11 cellular contexts compared by ENCODE assay signal in genomic region chr7:2309889-2310331, GRCh38. TPM values are rescaled to one million over a fixed set of nuclear protein-coding genes. Genes with fewer than 3 reads are reported as not detected.
DNase-seq lines count a peak whose midpoint lies in the region; ATAC-seq, FAIRE-seq and TF ChIP-seq lines count a peak whose summit lies in the region.
"Had no signal": no experiment of that assay in that cellular context is flagged by ENCODE, and none has a peak within 500 bp of the region (broad histone marks: within the 10 kb centered on the region; RNA-seq: fewer than 3 reads in every experiment).

No MANE protein-coding gene starts in this region.

- H3K9me3 Mint-ChIP-seq in chondrocyte (ENCODE audit: low read depth): no peaks in the 10 kb centered on the region
- no peaks in the 10 kb centered on the region for H3K9me3 Mint-ChIP-seq in activated naive CD4-positive, alpha-beta T cell treated with anti-CD3 and anti-CD28 coated beads, Interleukin-2, amount 50 U/mL, for 72 hours
- H3K9me3 Mint-ChIP-seq: activated naive CD4-positive, alpha-beta T cell treated with anti-CD3 and anti-CD28 coated beads, Interleukin-2, amount 50 U/mL, for 24 hours had no signal

- peak; percentile 43 for FAIRE-seq in A549 (lab: Jason Lieb, UNC)

- H3K27me3 Mint-ChIP-seq in chondrocyte (ENCODE audit: low read depth): no peaks in the 10 kb centered on the region
- H3K27me3 Mint-ChIP-seq: activated naive CD4-positive, alpha-beta T cell treated with anti-CD3 and anti-CD28 coated beads, Interleukin-2, amount 50 U/mL, for 24 hours had no signal

- peak overlapping the region; percentile 44 for H3K4me3 Mint-ChIP-seq in chondrocyte (ENCODE audit: unreplicated experiment)
- H3K4me3 Mint-ChIP-seq: activated naive CD4-positive, alpha-beta T cell treated with anti-CD3 and anti-CD28 coated beads, Interleukin-2, amount 50 U/mL, for 24 hours had no signal

- no peaks in the 10 kb centered on the region for H3K36me3 ChIP-seq in HUES48 (ENCODE audit: control insufficient read depth, insufficient read depth, low read length)
- no peaks in the 10 kb centered on the region for H3K36me3 ChIP-seq in right lobe of liver
- H3K36me3 ChIP-seq: ovary had no signal

- no peak overlapping the region for H3K9ac ChIP-seq in HUES48 (ENCODE audit: low read depth, low read length)

- POLR2A ChIA-PET in A549 (lab: Yijun Ruan, JAX): interaction anchor here (1.0 to 1.6 kb wide), 2 partner anchors 44 to 61 kb away, joined by 7 to 9 read pairs; partner anchors contain the start of gene EIF3B

- H3K4me2 ChIP-seq in A549: peak overlapping the region; percentile 82

- H3K27ac Mint-ChIP-seq in chondrocyte (ENCODE audit: unreplicated experiment): peak overlapping the region; percentile 93
- H3K27ac Mint-ChIP-seq in activated naive CD4-positive, alpha-beta T cell treated with anti-CD3 and anti-CD28 coated beads, Interleukin-2, amount 50 U/mL, for 72 hours: no peak overlapping the region
- H3K27ac Mint-ChIP-seq: activated naive CD4-positive, alpha-beta T cell treated with anti-CD3 and anti-CD28 coated beads, Interleukin-2, amount 50 U/mL, for 24 hours had no signal

- H3K4me1 Mint-ChIP-seq in chondrocyte (ENCODE audit: low read depth): peaks cover 43% of the 10 kb centered on the region

- H3K4me1 ChIP-seq in A549: peaks cover 33% of the 10 kb centered on the region
- peaks cover 7% of the 10 kb centered on the region for H3K4me1 ChIP-seq in HUES48 (ENCODE audit: control insufficient read depth, insufficient read depth, low read length)
- no peaks in the 10 kb centered on the region for H3K4me1 ChIP-seq in right lobe of liver

- H3K36me3 Mint-ChIP-seq in chondrocyte (ENCODE audit: low read depth): peaks cover 2% of the 10 kb centered on the region
- H3K36me3 Mint-ChIP-seq in activated naive CD4-positive, alpha-beta T cell treated with anti-CD3 and anti-CD28 coated beads, Interleukin-2, amount 50 U/mL, for 72 hours: peaks cover 0 to 5% of the 10 kb centered on the region in 2 donors

- H3K9me3 ChIP-seq in A549: no peaks in the 10 kb centered on the region
- no peaks in the 10 kb centered on the region for H3K9me3 ChIP-seq in HUES48 (ENCODE audit: control insufficient read depth, insufficient read depth, low read length)
- H3K9me3 ChIP-seq in right lobe of liver: no peaks in the 10 kb centered on the region
- H3K9me3 ChIP-seq: ovary had no signal

- intact Hi-C loops in right lobe of liver (cut with DNase I): no loop called here

- CTCF ChIA-PET in A549 (lab: Yijun Ruan, JAX): interaction anchor here (0.6 to 2.1 kb wide), 4 partner anchors 38 to 731 kb away, joined by 3 to 8 read pairs (median 3); no protein-coding TSS in a partner anchor

- H3K27me3 ChIP-seq in HUES48 (ENCODE audit: control insufficient read depth, insufficient read depth, low read length): no peaks in the 10 kb centered on the region
- no peaks in the 10 kb centered on the region for H3K27me3 ChIP-seq in right lobe of liver
- H3K27me3 ChIP-seq: ovary had no signal

- DNase-seq in A549 (ENCODE audit: low read depth in 1 of 2, low spot score in 1 of 2) (peak; percentile 78 to 89), chondrocyte (ENCODE audit: low spot score) (no peak), right lobe of liver (no peak), NCI-H1694 treated with DMSO at 0.1 percent for 48 hours (lab: John Stamatoyannopoulos, UW) (no peak), NCI-H82 (lab: John Stamatoyannopoulos, UW) (no peak)
- no peak for DNase-seq in activated naive CD4-positive, alpha-beta T cell treated with anti-CD3 and anti-CD28 coated beads, Interleukin-2, amount 50 U/mL, for 72 hours (ENCODE audit: low spot score in 2 of 2)
- DNase-seq: NCI-H510A, ovary had no signal

- no peak for TF ChIP-seq EP300 in A549 (IDR thresholded peaks at IDR 0.05)

- H3K27ac ChIP-seq in A549 (peak overlapping the region; percentile 80 to 91), HUES48 (ENCODE audit: low read depth, low read length) (peak overlapping the region; percentile 78), right lobe of liver (peak overlapping the region in 2 of 3 donors; percentile 18 to 38)
- H3K27ac ChIP-seq: ovary had no signal

- no peak for TF ChIP-seq CTCF in A549 (IDR thresholded peaks at IDR 0.05)
- TF ChIP-seq CTCF in chondrocyte (IDR thresholded peaks at IDR 0.05): no peak
- no peak for TF ChIP-seq CTCF in right lobe of liver (IDR thresholded peaks at IDR 0.05)

- H3K4me3 ChIP-seq in A549 (peak overlapping the region; percentile 24), HUES48 (ENCODE audit: low read depth, low read length) (no peak overlapping the region), right lobe of liver (no peak overlapping the region)
- H3K4me3 ChIP-seq: ovary had no signal

- 7% methylated on average over 19 of the region's 20 CpGs for WGBS in A549 (ENCODE audit: missing lambda C conversion rate)
- WGBS in right lobe of liver (ENCODE audit: insufficient coverage, low coverage, low lambda C conversion rate, missing lambda C conversion rate): 67% methylated on average over 1 of the region's 20 CpGs

- TF ChIP-seq POLR2A in A549 (IDR thresholded peaks at IDR 0.05; ENCODE audit: low read length) (no peak), right lobe of liver (IDR thresholded peaks at IDR 0.05) (no peak)

- no peak for TF ChIP-seq RAD21 in A549 (conservative IDR thresholded peaks at IDR 0.05 in 1 of 2, IDR thresholded peaks at IDR 0.05 in 1 of 2)

- peak; percentile 82 to 92 for ATAC-seq in A549
- no peak for ATAC-seq in right lobe of liver
- no peak for ATAC-seq in activated naive CD4-positive, alpha-beta T cell treated with anti-CD3 and anti-CD28 coated beads, Interleukin-2, amount 50 U/mL, for 72 hours
- no peak for ATAC-seq in HG03159 (IDR thresholded peaks at IDR 0.05; ENCODE audit: unreplicated experiment)

TF ChIP-seq in A549, 52 proteins besides CTCF, POLR2A, EP300 and RAD21:
- TF ChIP-seq NFE2L2 (conservative IDR thresholded peaks at IDR 0.05; ENCODE audit: low read length): no peak
- no peak for TF ChIP-seq CBX8 (IDR thresholded peaks at IDR 0.05)
- 0 out of 2 replicates have a peak, but pooled peaks have one; percentile 53 for TF ChIP-seq RARB (CRISPR knock-in tag; IDR thresholded peaks at IDR 0.05)
- 0 out of 2 replicates have a peak, but pooled peaks have one; percentile 17 for TF ChIP-seq MAX (IDR thresholded peaks at IDR 0.05)
- peak; percentile 62; the same call in 1 of the 2 replicates for TF ChIP-seq FOSL2 (IDR thresholded peaks at IDR 0.05)
- peak; percentile 96 for TF ChIP-seq FOSL2 (CRISPR knock-in tag; IDR thresholded peaks at IDR 0.05)
- no peak for TF ChIP-seq HES2 (IDR thresholded peaks at IDR 0.05)
- TF ChIP-seq POLR2AphosphoS2 (conservative IDR thresholded peaks at IDR 0.05; ENCODE audit: low read length): no peak
- no peak for TF ChIP-seq TP53 (CRISPR knock-in tag; IDR thresholded peaks at IDR 0.05)
- peak in 1 of 2 experiments; percentile 43; a peak in 1 of 5 replicates for TF ChIP-seq JUN (IDR thresholded peaks at IDR 0.05)
- TF ChIP-seq GATA3 (IDR thresholded peaks at IDR 0.05; ENCODE audit: borderline replicate concordance): peak; percentile 27; the same call in 1 of the 2 replicates
- peak; percentile 18 to 35; a peak in 1 of 4 replicates for TF ChIP-seq CEBPB (IDR thresholded peaks at IDR 0.05)
- TF ChIP-seq ESRRA (IDR thresholded peaks at IDR 0.05; ENCODE audit: borderline replicate concordance, low read length): no peak

RNA-seq across cellular contexts. Expression of gene SNX8, which starts 4.3 kb away (rescaled TPM):
- polyA plus RNA-seq in A549 (2011; rRNA removed): 36.3 and 36.4 TPM in 2 replicates
- polyA plus RNA-seq in A549 (2012; cell fraction: cytosol; rRNA removed): 55.9 and 70.8 TPM in 2 replicates
- 58.1 and 81.5 TPM in 2 replicates for polyA plus RNA-seq in A549 (2012; cell fraction: nucleus; rRNA removed)
- 21.2 to 25.8 TPM (median 25.7 TPM) in 3 replicates for polyA plus RNA-seq in A549 (2017; fragmentation: RNase III; extraction: RNeasy Plus Mini Kit Qiagen cat#74134 plus additional on column Dnase treatment)
- polyA minus RNA-seq in A549 (2011; rRNA and poly(A)+ RNA removed): 72.8 and 82.0 TPM in 2 replicates
- total RNA-seq in chondrocyte: 34.4 to 45.4 TPM (median 37.2 TPM) in 3 replicates
- total RNA-seq in right lobe of liver: 10 to 100 TPM in 5 of 6 experiments, 1 to 10 TPM in 1; 9.1 to 26.2 (median 13.0) TPM
- total RNA-seq in activated naive CD4-positive, alpha-beta T cell treated with anti-CD3 and anti-CD28 coated beads, Interleukin-2, amount 50 U/mL, for 72 hours: 10 to 100 TPM; 35.6 to 36.1 TPM

RNA-seq across cellular contexts. Expression of gene EIF3B, which starts 44.7 kb away (rescaled TPM):
- 180 and 219 TPM in 2 replicates for polyA plus RNA-seq in A549 (2011; rRNA removed)
- polyA plus RNA-seq in A549 (2012; cell fraction: cytosol; rRNA removed): 152 and 156 TPM in 2 replicates
- 311 and 370 TPM in 2 replicates for polyA plus RNA-seq in A549 (2012; cell fraction: nucleus; rRNA removed)
- polyA plus RNA-seq in A549 (2017; fragmentation: RNase III; extraction: RNeasy Plus Mini Kit Qiagen cat#74134 plus additional on column Dnase treatment): 206 to 230 TPM (median 207 TPM) in 3 replicates
- 140 and 153 TPM in 2 replicates for polyA minus RNA-seq in A549 (2011; rRNA and poly(A)+ RNA removed)
- 120 to 135 TPM (median 121 TPM) in 3 replicates for total RNA-seq in chondrocyte
- 10 to 100 TPM; 61.6 to 93.3 (median 68.3) TPM for total RNA-seq in right lobe of liver
- total RNA-seq in activated naive CD4-positive, alpha-beta T cell treated with anti-CD3 and anti-CD28 coated beads, Interleukin-2, amount 50 U/mL, for 72 hours: 100 to 1,000 TPM; 130 to 260 TPM

Comparison
In these comparisons a context has a peak if more than half of its experiments do, and no peak if none do; other contexts are left out.
1. ATAC-seq: peak in A549 (2 of 2); none in right lobe of liver (0 of 4), activated naive CD4-positive, alpha-beta T cell treated with anti-CD3 and anti-CD28 coated beads, Interleukin-2, amount 50 U/mL, for 72 hours (0 of 2) and HG03159 (single experiment).
2. DNase-seq: peak in A549 (2 of 2); none in chondrocyte (single experiment), right lobe of liver (0 of 3), activated naive CD4-positive, alpha-beta T cell treated with anti-CD3 and anti-CD28 coated beads, Interleukin-2, amount 50 U/mL, for 72 hours (0 of 2), NCI-H1694 treated with DMSO at 0.1 percent for 48 hours (single experiment) and NCI-H82 (single experiment).
3. H3K27ac ChIP-seq: peak in every context shown above with its lines; median percentile 86 in A549; 78 in HUES48; 28 in right lobe of liver.